ENCODE assay signal across 16 cellular contexts in genomic region chr2:194870974-194871535, GRCh38.
"Had no signal": no experiment of that assay in that cellular context is flagged by ENCODE, and none has a peak within 500 bp of the region (broad histone marks: within the 10 kb centered on the region; RNA-seq: fewer than 3 reads in every experiment).

No MANE protein-coding gene starts in this region.

- ATAC-seq: activated naive CD8-positive, alpha-beta T cell treated with anti-CD3 and anti-CD28 coated beads, Interleukin-2, amount 50 U/mL, for 24 hours; activated T-helper 17 cell treated with anti-CD3 and anti-CD28 coated beads, Interleukin-2, amount 50 U/mL, for 72 hours; pancreas; stimulated activated memory B cell treated with anti-CD40 and anti-IgM and Interleukin-4, amounts not matched to agents 10 μg/mL and 1 μg/mL and 100 μg/mL, for 72 hours had no signal

- H3K4me3 ChIP-seq: esophagus muscularis mucosa, left ventricle myocardium inferior, pancreas, sigmoid colon had no signal

- H3K27me3 ChIP-seq: esophagus muscularis mucosa, pancreas, sigmoid colon had no signal

- FAIRE-seq: kidney, pancreas had no signal

- H3K9me3 ChIP-seq: esophagus muscularis mucosa, left ventricle myocardium inferior, pancreas, sigmoid colon had no signal

- H3K27ac ChIP-seq: esophagus muscularis mucosa, left ventricle myocardium inferior, pancreas, sigmoid colon had no signal

- H3K36me3 ChIP-seq: esophagus muscularis mucosa, left ventricle myocardium inferior, pancreas, sigmoid colon had no signal

- DNase-seq: activated CD4-positive, alpha-beta T cell treated with anti-CD3 and anti-CD28 coated beads, Interleukin-2, amount 50 U/mL, for 1 hour; activated CD8-positive, alpha-beta memory T cell treated with anti-CD3 and anti-CD28 coated beads for 24 hours; activated naive CD4-positive, alpha-beta T cell treated with anti-CD3 and anti-CD28 coated beads for 36 hours; activated naive CD8-positive, alpha-beta T cell treated with anti-CD3 and anti-CD28 coated beads, Interleukin-2, amount 50 U/mL, for 24 hours; aorta; cortex of kidney; effector CD4-positive, alpha-beta T cell; hippocampal formation; kidney; left ventricle myocardium inferior; naive B cell; pancreas; sigmoid colon had no signal

- H3K4me1 ChIP-seq: left ventricle myocardium inferior, sigmoid colon had no signal
